ENCODE assay signal across 13 cellular contexts in genomic region chr10:43355749-43356371, GRCh38. TPM values are rescaled to one million over a fixed set of nuclear protein-coding genes. Genes with fewer than 3 reads are reported as not detected.
A peak's percentile ranks its signal among the peaks of the same experiment; 100 is the strongest.
DNase-seq lines count a peak whose midpoint lies in the region; ATAC-seq, FAIRE-seq and TF ChIP-seq lines count a peak whose summit lies in the region.
"Had no signal": no experiment of that assay in that cellular context is flagged by ENCODE, and none has a peak within 500 bp of the region (broad histone marks: within the 10 kb centered on the region; RNA-seq: fewer than 3 reads in every experiment).

No MANE protein-coding gene starts in this region.

- TF ChIP-seq CTCF in A673 (conservative IDR thresholded peaks at IDR 0.05; ENCODE audit: low read depth, low read length): no peak
- no peak for TF ChIP-seq CTCF in activated CD8-positive, alpha-beta T cell treated with anti-CD3 and anti-CD28 coated beads for 36 hours (IDR thresholded peaks at IDR 0.05)
- TF ChIP-seq CTCF in thyroid gland (IDR thresholded peaks at IDR 0.05): no peak
- TF ChIP-seq CTCF in left ventricle myocardium inferior (IDR thresholded peaks at IDR 0.05; ENCODE audit: borderline replicate concordance): no peak

- H3K27me3 ChIP-seq in A673 (replicated peaks; ENCODE audit: insufficient read depth, low read depth, low read length, poor library complexity): no peaks in the 10 kb centered on the region
- peaks cover under 1% of the 10 kb centered on the region for H3K27me3 ChIP-seq in thyroid gland
- no peaks in the 10 kb centered on the region for H3K27me3 ChIP-seq in H7 (ENCODE audit: control insufficient read depth, insufficient read depth, low read length)
- peaks cover 11% of the 10 kb centered on the region for H3K27me3 ChIP-seq in left ventricle myocardium inferior (ENCODE audit: low read depth)

- intact Hi-C loops in A673 (cut with micrococcal nuclease; ENCODE audit: unreplicated experiment): no loop called here
- intact Hi-C loops in activated CD8-positive, alpha-beta T cell treated with anti-CD3 and anti-CD28 coated beads for 36 hours (cut with micrococcal nuclease): no loop called here
- intact Hi-C loops in thyroid gland (cut with DNase I): no loop called here
- intact Hi-C loops in left ventricle myocardium inferior (cut with micrococcal nuclease): no loop called here

- WGBS in thyroid gland, 2 donors: 62 to 68% methylated on average over 4 of the region's 4 CpGs

- no peak for TF ChIP-seq POLR2A in thyroid gland (IDR thresholded peaks at IDR 0.05)

- CTCF ChIA-PET in A673 (lab: Charles Lee): interaction anchor here (0.5 to 0.6 kb wide), 2 partner anchors 19 to 101 kb away, joined by 4 to 12 read pairs; no protein-coding TSS in a partner anchor
- CTCF ChIA-PET in activated CD8-positive, alpha-beta T cell treated with anti-CD3 and anti-CD28 coated beads for 36 hours (lab: Charles Lee): interaction anchor here (1.0 to 1.3 kb wide), 3 partner anchors 7 to 151 kb away, joined by 3 read pairs; no protein-coding TSS in a partner anchor

- H3K4me1 ChIP-seq in A673 (ENCODE audit: insufficient read depth, low read length, poor library complexity, severe bottlenecking) (peaks cover 12% of the 10 kb centered on the region), thyroid gland (peaks cover 0 to 5% of the 10 kb centered on the region in 2 donors), left ventricle myocardium inferior (peaks cover 1% of the 10 kb centered on the region)

- POLR2A ChIA-PET in A673 (lab: Charles Lee; ENCODE audit: low non-redundant PET): no interaction called here
- POLR2A ChIA-PET in activated CD8-positive, alpha-beta T cell treated with anti-CD3 and anti-CD28 coated beads for 36 hours (lab: Charles Lee): interaction anchor here (0.7 to 0.9 kb wide), 2 partner anchors 35 to 44 kb away, joined by 3 to 5 read pairs; no protein-coding TSS in a partner anchor

- peaks cover 4% of the 10 kb centered on the region for H3K36me3 Mint-ChIP-seq in activated CD8-positive, alpha-beta T cell treated with anti-CD3 and anti-CD28 coated beads for 36 hours (ENCODE audit: low read depth)

- peaks cover 18% of the 10 kb centered on the region for H3K4me1 Mint-ChIP-seq in activated CD8-positive, alpha-beta T cell treated with anti-CD3 and anti-CD28 coated beads for 36 hours (ENCODE audit: low read depth)

- no peak overlapping the region for H3K4me3 Mint-ChIP-seq in activated CD8-positive, alpha-beta T cell treated with anti-CD3 and anti-CD28 coated beads for 36 hours
- H3K4me3 Mint-ChIP-seq: central memory CD8-positive, alpha-beta T cell had no signal

- H3K27ac Mint-ChIP-seq in activated CD8-positive, alpha-beta T cell treated with anti-CD3 and anti-CD28 coated beads for 36 hours: no peak overlapping the region

- no peaks in the 10 kb centered on the region for H3K9me3 ChIP-seq in A673 (ENCODE audit: low read depth, low read length, poor library complexity, severe bottlenecking)
- H3K9me3 ChIP-seq in thyroid gland: no peaks in the 10 kb centered on the region
- H3K9me3 ChIP-seq in left ventricle myocardium inferior (replicated peaks): no peaks in the 10 kb centered on the region
- H3K9me3 ChIP-seq: spleen, tibial nerve had no signal

- no TSS peak for BruUV-seq in A673 (replicated peaks; lab: Mats Ljungman, UMichigan)

- H3K27me3 Mint-ChIP-seq in activated CD8-positive, alpha-beta T cell treated with anti-CD3 and anti-CD28 coated beads for 36 hours: no peaks in the 10 kb centered on the region

- H3K4me3 ChIP-seq in A673 (ENCODE audit: low read depth, low read length, poor library complexity, severe bottlenecking): no peak overlapping the region
- no peak overlapping the region for H3K4me3 ChIP-seq in thyroid gland (replicated peaks in 1 of 3)
- no peak overlapping the region for H3K4me3 ChIP-seq in H7 (ENCODE audit: insufficient read depth, low read depth, low read length)
- H3K4me3 ChIP-seq in left ventricle myocardium inferior: no peak overlapping the region
- H3K4me3 ChIP-seq: spleen, tibial nerve had no signal

- peak; percentile 65 for DNase-seq in A673 (ENCODE audit: low spot score)
- no peak for DNase-seq in HTR-8/SVneo (ENCODE audit: insufficient read length, low spot score)
- DNase-seq in activated CD8-positive, alpha-beta T cell treated with anti-CD3 and anti-CD28 coated beads for 36 hours: peak; percentile 14
- peak; percentile 64 for DNase-seq in kidney glomerular epithelial cell (lab: John Stamatoyannopoulos, UW)
- DNase-seq in thyroid gland: no peak
- DNase-seq in H7: no peak
- no peak for DNase-seq in left ventricle myocardium inferior
- DNase-seq: NCI-H187 treated with DMSO at 0.1 percent for 48 hours, spleen had no signal

- H3K27ac ChIP-seq in A673 (ENCODE audit: low read depth, low read length, poor library complexity, severe bottlenecking) (no peak overlapping the region), thyroid gland (no peak overlapping the region), left ventricle myocardium inferior (replicated peaks) (no peak overlapping the region)
- H3K27ac ChIP-seq: spleen had no signal

- peak; percentile 53 for ATAC-seq in activated CD8-positive, alpha-beta T cell treated with anti-CD3 and anti-CD28 coated beads for 36 hours
- ATAC-seq in HG03108 (IDR thresholded peaks at IDR 0.05; ENCODE audit: unreplicated experiment): no peak

- no peaks in the 10 kb centered on the region for H3K36me3 ChIP-seq in A673 (ENCODE audit: insufficient read depth, low read length, poor library complexity, severe bottlenecking)
- H3K36me3 ChIP-seq in thyroid gland: no peaks in the 10 kb centered on the region
- H3K36me3 ChIP-seq in H7 (replicated peaks; ENCODE audit: control insufficient read depth, insufficient read depth, low read length): no peaks in the 10 kb centered on the region
- H3K36me3 ChIP-seq in left ventricle myocardium inferior: no peaks in the 10 kb centered on the region
- H3K36me3 ChIP-seq: spleen, tibial nerve had no signal

- peak; percentile 97 for FAIRE-seq in HTR-8/SVneo (lab: Jason Lieb, UNC)
- FAIRE-seq: TTC549 had no signal

- H3K9me3 Mint-ChIP-seq in activated CD8-positive, alpha-beta T cell treated with anti-CD3 and anti-CD28 coated beads for 36 hours: no peaks in the 10 kb centered on the region
- H3K9me3 Mint-ChIP-seq: central memory CD8-positive, alpha-beta T cell had no signal

RNA-seq across cellular contexts. Expression of gene FXYD4, which starts 15.6 kb away (rescaled TPM):
- total RNA-seq in A673 (2021) (not detected in 2 replicates), thyroid gland (not detected), left ventricle myocardium inferior (not detected)
- total RNA-seq in activated CD8-positive, alpha-beta T cell treated with anti-CD3 and anti-CD28 coated beads for 36 hours: not detected
- not detected in 2 replicates for total RNA-seq in H7 (2014; rRNA removed; shearing (Covaris generic))
- total RNA-seq: spleen, tibial nerve had no signal

RNA-seq across cellular contexts. Expression of gene HNRNPF, which starts 53.1 kb away (rescaled TPM):
- total RNA-seq in A673 (2021): 265 and 277 TPM in 2 replicates
- total RNA-seq in activated CD8-positive, alpha-beta T cell treated with anti-CD3 and anti-CD28 coated beads for 36 hours: 100 to 1,000 TPM; 442 to 445 TPM
- total RNA-seq in thyroid gland: 100 to 1,000 TPM; 148 to 158 (median 155) TPM
- total RNA-seq in H7 (2014; rRNA removed; shearing (Covaris generic)): 328 and 342 TPM in 2 replicates
- 70.5 TPM for total RNA-seq in left ventricle myocardium inferior

Comparison
In these comparisons a context has a peak if more than half of its experiments do, and no peak if none do; other contexts are left out.
1. DNase-seq: peak in A673 (single experiment), activated CD8-positive, alpha-beta T cell treated with anti-CD3 and anti-CD28 coated beads for 36 hours (single experiment) and kidney glomerular epithelial cell (single experiment); none in HTR-8/SVneo (single experiment), thyroid gland (0 of 2), H7 (single experiment) and left ventricle myocardium inferior (single experiment).